Comparison of ENCODE assay signal across 1 cellular context in genomic region chr6:69383627-69384026, GRCh38.
TF ChIP-seq lines count a peak whose summit lies in the region.

No MANE protein-coding gene starts in this region.

TF ChIP-seq in GM23338, 12 proteins besides CTCF, POLR2A, EP300 and RAD21 (continued from another document):
- TF ChIP-seq ZNF462 (CRISPR knock-in tag; IDR thresholded peaks at IDR 0.05), result no peak
